9 cellular contexts compared by ENCODE assay signal in the genomic region with DNA sequence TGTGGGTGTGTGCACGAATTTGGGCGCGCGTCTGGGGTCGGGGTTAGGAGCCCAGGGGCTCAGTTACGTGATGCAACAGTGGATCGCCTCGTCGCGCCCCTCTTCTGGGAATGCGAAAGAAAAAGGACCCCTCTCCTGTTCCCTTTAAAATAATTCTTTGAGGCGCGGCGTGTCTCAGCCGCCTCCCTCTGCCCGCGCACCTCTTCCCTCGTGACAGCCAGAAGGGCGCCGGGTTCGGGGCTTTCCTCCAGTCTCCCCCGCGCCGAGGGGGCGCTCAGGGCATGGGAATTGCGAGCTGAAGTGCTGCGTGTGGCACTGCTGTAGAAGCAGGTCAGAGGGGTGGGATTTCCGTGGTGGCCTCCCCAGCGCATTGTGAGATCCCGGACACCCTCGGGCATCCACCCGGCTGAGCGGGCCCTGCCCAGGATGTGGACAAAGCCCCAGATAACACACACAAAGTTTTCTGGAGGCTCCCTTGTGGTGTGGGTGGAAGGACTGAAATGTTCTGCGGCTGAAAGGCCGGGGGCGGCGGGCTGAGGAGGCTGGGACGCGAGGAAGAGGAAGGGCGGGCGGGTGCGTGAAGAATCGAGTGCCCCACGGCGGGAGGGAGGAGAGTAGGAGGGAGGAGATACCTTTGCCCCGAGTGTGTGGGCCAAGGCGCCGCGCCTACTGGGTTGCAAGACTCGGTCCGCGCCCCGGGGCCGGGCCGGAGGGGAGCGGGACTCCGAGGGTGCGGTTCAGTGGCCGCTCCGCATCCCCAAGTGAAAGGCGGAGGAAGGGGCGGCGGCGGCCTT. TPM values are rescaled to one million over a fixed set of nuclear protein-coding genes. Genes with fewer than 3 reads are reported as not detected.
DNase-seq lines count a peak whose midpoint lies in the region; FAIRE-seq and TF ChIP-seq lines count a peak whose summit lies in the region.
"Had no signal": no experiment of that assay in that cellular context is flagged by ENCODE, and none has a peak within 500 bp of the region (broad histone marks: within the 10 kb centered on the region; RNA-seq: fewer than 3 reads in every experiment).

No MANE protein-coding gene starts in this region.

- H3K4me2 ChIP-seq in endothelial cell of umbilical vein (ENCODE audit: insufficient read depth, low read length), result peak overlapping the region; percentile 83

- peak overlapping the region; percentile 93 for H3K4me3 ChIP-seq in HFF-Myc (replicated peaks; ENCODE audit: low read depth, low read length)
- peak overlapping the region; percentile 73 to 95 (median 74) for H3K4me3 ChIP-seq in endothelial cell of umbilical vein (replicated peaks in 1 of 3; ENCODE audit: insufficient read depth in 1 of 3, low read depth in 1 of 3, low read length in 3 of 3)
- peak overlapping the region; percentile 62 for H3K4me3 ChIP-seq in mononuclear cell (ENCODE audit: low read length)

- H3K27me3 ChIP-seq in endothelial cell of umbilical vein (ENCODE audit: control insufficient read depth in 2 of 2, insufficient read depth in 2 of 2, low read length in 2 of 2) (no peaks in the 10 kb centered on the region), mononuclear cell (ENCODE audit: insufficient read depth, low read length) (no peaks in the 10 kb centered on the region)

- TF ChIP-seq CTCF in HFF-Myc (IDR thresholded peaks at IDR 0.05; ENCODE audit: low read depth, low read length, missing control alignments) (no peak), endothelial cell of umbilical vein (IDR thresholded peaks at IDR 0.05; ENCODE audit: extremely low read depth in 1 of 2, insufficient read depth in 1 of 2, low read depth in 1 of 2, low read length in 2 of 2) (no peak)

- dilution Hi-C loops in endothelial cell of umbilical vein (cut with MboI; ENCODE audit: extremely low pct_ligation_motif_present, low sequenced_read_pairs), result no loop called here

- peak; percentile 37 for TF ChIP-seq POLR2A in endothelial cell of umbilical vein (IDR thresholded peaks at IDR 0.05; ENCODE audit: low read depth, low read length)

- H3K4me1 ChIP-seq in endothelial cell of umbilical vein (ENCODE audit: control insufficient read depth, extremely low read depth, insufficient read depth, low read length) (peaks cover 19% of the 10 kb centered on the region), mononuclear cell (ENCODE audit: insufficient read depth, low read length) (peaks cover 22% of the 10 kb centered on the region)

- intact Hi-C loops in endothelial cell of umbilical vein (cut with micrococcal nuclease), result loop anchor here (1.0 to 2.0 kb wide), 4 partner anchors 27 to 253 kb away; a partner anchor contains a TSS

- CTCF ChIA-PET in endothelial cell of umbilical vein (lab: Charles Lee), result interaction anchor here (0.6 to 4.3 kb wide), 12 partner anchors 21 to 253 kb away, joined by 3 to 23 read pairs (median 7); no protein-coding TSS in a partner anchor

- H3K9me1 ChIP-seq in endothelial cell of umbilical vein (replicated peaks; ENCODE audit: control insufficient read depth, extremely low read depth, insufficient read depth, low read length), result no peaks in the 10 kb centered on the region

- H4K20me1 ChIP-seq in endothelial cell of umbilical vein (replicated peaks; ENCODE audit: control insufficient read depth, extremely low read depth, insufficient read depth, low read length), result no peaks in the 10 kb centered on the region

- H3K27ac ChIP-seq in endothelial cell of umbilical vein (ENCODE audit: insufficient read depth, low read depth, low read length), result peak overlapping the region; percentile 81

- peak overlapping the region; percentile 60 for H2AFZ ChIP-seq in endothelial cell of umbilical vein (ENCODE audit: low read depth, low read length)

- peaks cover 64% of the 10 kb centered on the region for H3K79me2 ChIP-seq in endothelial cell of umbilical vein (ENCODE audit: control insufficient read depth, insufficient read depth, low read length)

- no peaks in the 10 kb centered on the region for H3K36me3 ChIP-seq in endothelial cell of umbilical vein (ENCODE audit: control insufficient read depth in 2 of 2, extremely low read depth in 1 of 2, insufficient read depth in 2 of 2, low read length in 2 of 2)

- FAIRE-seq in endothelial cell of umbilical vein (lab: Jason Lieb, UNC), result no peak
- FAIRE-seq: A204.1 had no signal

- BruUV-seq in endothelial cell of umbilical vein (replicated peaks; lab: Mats Ljungman, UMichigan), result TSS peak; percentile 4

- H3K9me3 ChIP-seq in endothelial cell of umbilical vein (replicated peaks; ENCODE audit: control insufficient read depth, insufficient read depth, low read length) (no peaks in the 10 kb centered on the region), mononuclear cell (ENCODE audit: low read depth, low read length) (no peaks in the 10 kb centered on the region)

- peak overlapping the region; percentile 94 for H3K9ac ChIP-seq in endothelial cell of umbilical vein (replicated peaks; ENCODE audit: extremely low read depth, insufficient read depth, low read length)

- DNase-seq in DMS 273 (lab: John Stamatoyannopoulos, UW; ENCODE audit: unreplicated experiment), result peak; percentile 56
- DNase-seq in DMS 273 treated with DMSO at 0.1 percent for 48 hours (lab: John Stamatoyannopoulos, UW), result no peak
- DNase-seq in HFF-Myc (ENCODE audit: extremely low read depth, low read depth), result no peak
- DNase-seq in NCI-H146 treated with DMSO at 0.1 percent for 48 hours (lab: John Stamatoyannopoulos, UW; ENCODE audit: unreplicated experiment), result peak; percentile 28
- peak; percentile 61 for DNase-seq in activated CD8-positive, alpha-beta memory T cell treated with anti-CD3 and anti-CD28 coated beads, Interleukin-2, amount 50 U/mL, for 4 hours
- DNase-seq in endothelial cell of umbilical vein (ENCODE audit: low read depth, low spot score), result peak; percentile 45
- DNase-seq in stimulated activated CD8-positive, alpha-beta memory T cell treated with anti-CD3 and anti-CD28 coated beads, Interleukin-7, amount 100 ng/mL, for 48 hours (ENCODE audit: extremely low read depth in 1 of 2, low read depth in 1 of 2), result peak; percentile 25 to 40

- POLR2A ChIA-PET in endothelial cell of umbilical vein (lab: Charles Lee), result interaction anchor here (3.4 kb wide), 1 partner anchor 58 kb away, joined by 24 read pairs; no protein-coding TSS in a partner anchor

TF ChIP-seq in endothelial cell of umbilical vein, 7 proteins besides CTCF, POLR2A, EP300 and RAD21:
- TF ChIP-seq POLR2AphosphoS5 (IDR thresholded peaks at IDR 0.05; ENCODE audit: insufficient read depth, low read depth, low read length) (no peak), JUN (IDR thresholded peaks at IDR 0.05; ENCODE audit: borderline replicate concordance, insufficient read depth, insufficient read length, low read depth) (no peak), EZH2 (IDR thresholded peaks at IDR 0.05; ENCODE audit: borderline replicate concordance, low read depth, low read length, severe bottlenecking) (no peak), FOS (IDR thresholded peaks at IDR 0.05; ENCODE audit: borderline replicate concordance, insufficient read depth, low read length) (no peak), GATA2 (IDR thresholded peaks at IDR 0.05; ENCODE audit: insufficient read depth, insufficient read length, low read depth, low read length) (no peak), MYC (IDR thresholded peaks at IDR 0.05; ENCODE audit: low read depth, low read length) (no peak)
- TF ChIP-seq, protein P1, sequence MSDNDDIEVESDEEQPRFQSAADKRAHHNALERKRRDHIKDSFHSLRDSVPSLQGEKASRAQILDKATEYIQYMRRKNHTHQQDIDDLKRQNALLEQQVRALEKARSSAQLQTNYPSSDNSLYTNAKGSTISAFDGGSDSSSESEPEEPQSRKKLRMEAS (IDR thresholded peaks at IDR 0.05; ENCODE audit: insufficient read depth, insufficient read length), result no peak

RNA-seq across cellular contexts. Expression of a gene that starts 0.7 kb away (rescaled TPM):
- total RNA-seq in endothelial cell of umbilical vein (168 and 202 TPM in 2 replicates), mononuclear cell (21.7 TPM)
- 55.9 and 69.4 TPM in 2 replicates for polyA plus RNA-seq in endothelial cell of umbilical vein
- 90.2 and 102 TPM in 2 replicates for polyA plus RNA-seq in endothelial cell of umbilical vein (2011; cell fraction: cytosol; rRNA removed)
- 92.9 and 109 TPM in 2 replicates for polyA plus RNA-seq in endothelial cell of umbilical vein (2011; cell fraction: nucleus; rRNA removed)
- polyA plus RNA-seq in endothelial cell of umbilical vein (2012), result 116 and 141 TPM in 2 replicates
- polyA minus RNA-seq in endothelial cell of umbilical vein, result 201 and 218 TPM in 2 replicates
- polyA minus RNA-seq in endothelial cell of umbilical vein (2011; cell fraction: cytosol; rRNA and poly(A)+ RNA removed), result 3.5 TPM
- polyA minus RNA-seq in endothelial cell of umbilical vein (2011; cell fraction: nucleus; rRNA and poly(A)+ RNA removed), result 245 and 309 TPM in 2 replicates

RNA-seq across cellular contexts. Expression of a gene that starts 52.3 kb away (rescaled TPM):
- not detected in 2 replicates for total RNA-seq in endothelial cell of umbilical vein
- not detected in 2 replicates for polyA plus RNA-seq in endothelial cell of umbilical vein
- polyA plus RNA-seq in endothelial cell of umbilical vein (2011; cell fraction: cytosol; rRNA removed), result not detected in 2 replicates
- polyA plus RNA-seq in endothelial cell of umbilical vein (2011; cell fraction: nucleus; rRNA removed), result not detected in 2 replicates
- polyA plus RNA-seq in endothelial cell of umbilical vein (2012), result not detected in 2 replicates
- polyA minus RNA-seq in endothelial cell of umbilical vein, result 0.27 TPM in 1 of 2 replicates, not detected in the other
- polyA minus RNA-seq in endothelial cell of umbilical vein (2011; cell fraction: cytosol; rRNA and poly(A)+ RNA removed), result not detected
- polyA minus RNA-seq in endothelial cell of umbilical vein (2011; cell fraction: nucleus; rRNA and poly(A)+ RNA removed), result not detected in 2 replicates
- not detected for total RNA-seq in mononuclear cell

Comparison
In these comparisons a context has a peak if more than half of its experiments do, and no peak if none do; other contexts are left out.
1. DNase-seq: peak in DMS 273 (single experiment), NCI-H146 treated with DMSO at 0.1 percent for 48 hours (single experiment), activated CD8-positive, alpha-beta memory T cell treated with anti-CD3 and anti-CD28 coated beads, Interleukin-2, amount 50 U/mL, for 4 hours (single experiment), endothelial cell of umbilical vein (single experiment) and stimulated activated CD8-positive, alpha-beta memory T cell treated with anti-CD3 and anti-CD28 coated beads, Interleukin-7, amount 100 ng/mL, for 48 hours (2 of 2); none in DMS 273 treated with DMSO at 0.1 percent for 48 hours (single experiment) and HFF-Myc (single experiment).
2. Peak in every context shown above with its lines, with median percentiles within 50 percentile points of each other: H3K4me3 ChIP-seq.